ENCODE assay signal across 22 cellular contexts in genomic region chr18:74488354-74488753, GRCh38. TPM values are rescaled to one million over a fixed set of nuclear protein-coding genes. Genes with fewer than 3 reads are reported as not detected.
DNase-seq lines count a peak whose midpoint lies in the region; ATAC-seq and TF ChIP-seq lines count a peak whose summit lies in the region.
"Had no signal": no experiment of that assay in that cellular context is flagged by ENCODE, and none has a peak within 500 bp of the region (broad histone marks: within the 10 kb centered on the region; RNA-seq: fewer than 3 reads in every experiment).

No MANE protein-coding gene starts in this region.

- H2BK15ac ChIP-seq in IMR-90 (ENCODE audit: low read depth, low read length) (no peak overlapping the region), neuronal stem cell (ENCODE audit: low read length) (no peak overlapping the region)

- dilution Hi-C loops in IMR-90 (cut with HindIII; ENCODE audit: low sequenced_read_pairs, unreplicated experiment), result no loop called here

- H3K4me3 ChIP-seq in IMR-90 (ENCODE audit: insufficient read depth, low read depth, low read length) (no peak overlapping the region), neuronal stem cell (ENCODE audit: low read length in 2 of 2) (no peak overlapping the region)

- TF ChIP-seq RAD21 in IMR-90 (IDR thresholded peaks at IDR 0.05; ENCODE audit: low read length), result no peak

- H3K23ac ChIP-seq in IMR-90 (ENCODE audit: low read depth, low read length) (no peak overlapping the region), neuronal stem cell (ENCODE audit: low read depth, low read length, poor library complexity) (no peak overlapping the region)

- CTCF ChIA-PET in activated naive CD4-positive, alpha-beta T cell treated with anti-CD3 and anti-CD28 coated beads, Interleukin-2, amount 10 ng/mL, durations not matched to agents 7 days and 5 days (lab: Charles Lee), result no interaction called here
- CTCF ChIA-PET in IMR-90 (lab: Yijun Ruan, JAX), result no interaction called here

- H3K36me3 ChIP-seq in IMR-90 (ENCODE audit: control insufficient read depth, insufficient read depth, low read length) (no peaks in the 10 kb centered on the region), neuronal stem cell (replicated peaks in 1 of 2; ENCODE audit: control insufficient read depth in 2 of 2, insufficient read depth in 2 of 2, low read length in 2 of 2) (no peaks in the 10 kb centered on the region)

- H3K9me3 Mint-ChIP-seq in activated naive CD4-positive, alpha-beta T cell treated with anti-CD3 and anti-CD28 coated beads, Interleukin-2, amount 10 ng/mL, durations not matched to agents 7 days and 5 days, result no peaks in the 10 kb centered on the region
- no peaks in the 10 kb centered on the region for H3K9me3 Mint-ChIP-seq in activated T-helper 2 cell treated with anti-CD3 and anti-CD28 coated beads, Interferon-gamma antibody, Interleukin-2, Interleukin-4, amounts not matched to agents 10 μg/mL and 5 μg/mL and 100 μg/mL, durations not matched to agents 14 hours and 24 hours and 36 hours
- H3K9me3 Mint-ChIP-seq: CD8-positive, alpha-beta memory T cell; IgD-negative memory B cell had no signal

- H4K20me1 ChIP-seq in IMR-90 (ENCODE audit: insufficient read depth, low read length), result no peaks in the 10 kb centered on the region

- no peaks in the 10 kb centered on the region for H3K9me1 ChIP-seq in IMR-90 (ENCODE audit: insufficient read depth, low read length)

- H3K9ac ChIP-seq in IMR-90 (ENCODE audit: low read depth, low read length) (no peak overlapping the region), neuronal stem cell (ENCODE audit: low read depth, low read length, poor library complexity) (no peak overlapping the region)

- H3K4me2 ChIP-seq in IMR-90 (ENCODE audit: low read depth, low read length) (no peak overlapping the region), neuronal stem cell (ENCODE audit: insufficient read depth, low read length, poor library complexity, severe bottlenecking) (no peak overlapping the region)

- H3K36me3 Mint-ChIP-seq in activated naive CD4-positive, alpha-beta T cell treated with anti-CD3 and anti-CD28 coated beads, Interleukin-2, amount 10 ng/mL, durations not matched to agents 7 days and 5 days, result no peaks in the 10 kb centered on the region
- no peaks in the 10 kb centered on the region for H3K36me3 Mint-ChIP-seq in activated T-helper 2 cell treated with anti-CD3 and anti-CD28 coated beads, Interferon-gamma antibody, Interleukin-2, Interleukin-4, amounts not matched to agents 10 μg/mL and 5 μg/mL and 100 μg/mL, durations not matched to agents 14 hours and 24 hours and 36 hours (ENCODE audit: low read depth)
- H3K36me3 Mint-ChIP-seq: CD4-positive, CD25-positive, alpha-beta regulatory T cell; CD8-positive, alpha-beta memory T cell; IgD-negative memory B cell had no signal

- H4K8ac ChIP-seq in IMR-90 (ENCODE audit: low read depth in 2 of 2, low read length in 2 of 2) (no peak overlapping the region), neuronal stem cell (ENCODE audit: low read depth, low read length) (no peak overlapping the region)

- ATAC-seq in IMR-90 (ENCODE audit: low read depth), result no peak
- ATAC-seq: HCT116 had no signal

- no peak overlapping the region for H4K91ac ChIP-seq in IMR-90 (ENCODE audit: insufficient read depth, low read depth, low read length)
- H4K91ac ChIP-seq in neuronal stem cell (ENCODE audit: low read depth, low read length, poor library complexity), result no peak overlapping the region

- no peak overlapping the region for H3K14ac ChIP-seq in IMR-90 (replicated peaks; ENCODE audit: low read depth, low read length)
- no peak overlapping the region for H3K14ac ChIP-seq in neuronal stem cell (ENCODE audit: low read length)

- in situ Hi-C loops in IMR-90 (cut with MboI; ENCODE audit: low sequenced_read_pairs), result no loop called here

- H3K9me3 ChIP-seq in IMR-90 (ENCODE audit: control insufficient read depth, insufficient read depth, low read length) (peaks cover 3% of the 10 kb centered on the region; the same call in 1 of the 2 replicates), neuronal stem cell (replicated peaks in 1 of 2; ENCODE audit: control insufficient read depth in 2 of 2, insufficient read depth in 1 of 2, low read depth in 1 of 2, low read length in 2 of 2) (peaks cover 0 to 6% of the 10 kb centered on the region in 2 donors)

- H2BK5ac ChIP-seq in IMR-90 (ENCODE audit: low read depth, low read length, poor library complexity, severe bottlenecking) (no peak overlapping the region), neuronal stem cell (ENCODE audit: low read length) (no peak overlapping the region)

- no CpG with 5 or more reads among the region's 8 CpGs for WGBS in IMR-90 (ENCODE audit: extremely low coverage in 2 of 2, insufficient read length in 1 of 2), 2 experiments
- WGBS in neuronal stem cell (ENCODE audit: extremely low coverage in 2 of 2, insufficient read length in 2 of 2, insufficient replicate concordance in 1 of 2), 2 donors, result no CpG with 5 or more reads among the region's 8 CpGs

- H2BK120ac ChIP-seq in IMR-90 (ENCODE audit: low read depth, low read length), result no peak overlapping the region
- H2BK120ac ChIP-seq in neuronal stem cell (ENCODE audit: low read depth, low read length), result no peak overlapping the region

- no peak overlapping the region for H3K4me3 Mint-ChIP-seq in activated naive CD4-positive, alpha-beta T cell treated with anti-CD3 and anti-CD28 coated beads, Interleukin-2, amount 10 ng/mL, durations not matched to agents 7 days and 5 days
- H3K4me3 Mint-ChIP-seq in activated T-helper 2 cell treated with anti-CD3 and anti-CD28 coated beads, Interferon-gamma antibody, Interleukin-2, Interleukin-4, amounts not matched to agents 10 μg/mL and 5 μg/mL and 100 μg/mL, durations not matched to agents 14 hours and 24 hours and 36 hours (ENCODE audit: low read depth), result no peak overlapping the region
- H3K4me3 Mint-ChIP-seq: CD4-positive, CD25-positive, alpha-beta regulatory T cell; CD8-positive, alpha-beta memory T cell; HFFc6; IgD-negative memory B cell had no signal

- no peak for TF ChIP-seq POLR2A in IMR-90 (IDR thresholded peaks at IDR 0.05; ENCODE audit: low read depth, low read length)

- H3K27ac ChIP-seq in IMR-90 (ENCODE audit: insufficient read depth, low read length), result no peak overlapping the region
- no peak overlapping the region for H3K27ac ChIP-seq in neuronal stem cell (replicated peaks; ENCODE audit: low read length)

- H3K27me3 ChIP-seq in IMR-90 (ENCODE audit: control insufficient read depth, insufficient read depth, low read length), result peaks cover 15% of the 10 kb centered on the region
- H3K27me3 ChIP-seq in neuronal stem cell (ENCODE audit: control insufficient read depth in 3 of 3, insufficient read depth in 3 of 3, low read depth in 1 of 3, low read length in 3 of 3), result peaks cover 0 to 11% (median 0%) of the 10 kb centered on the region in 3 experiments

- no peaks in the 10 kb centered on the region for H3K4me1 ChIP-seq in IMR-90 (ENCODE audit: control insufficient read depth, insufficient read depth, low read length)
- peaks cover 12 to 13% of the 10 kb centered on the region in 2 donors for H3K4me1 ChIP-seq in neuronal stem cell (ENCODE audit: control insufficient read depth in 2 of 2, insufficient read depth in 1 of 2, low read depth in 1 of 2, low read length in 2 of 2)

- intact Hi-C loops in IMR-90 (cut with micrococcal nuclease), result no loop called here
- intact Hi-C loops in activated T-helper 2 cell treated with anti-CD3 and anti-CD28 coated beads, Interferon-gamma antibody, Interleukin-2, Interleukin-4, amounts not matched to agents 10 μg/mL and 5 μg/mL and 100 μg/mL, durations not matched to agents 14 hours and 24 hours and 36 hours (cut with micrococcal nuclease), result no loop called here

- no peak overlapping the region for H3K56ac ChIP-seq in IMR-90 (ENCODE audit: extremely low read depth, insufficient read depth, low read length)

- no peak overlapping the region for H2AK9ac ChIP-seq in IMR-90 (replicated peaks; ENCODE audit: low read depth, low read length, poor library complexity)

- H2BK20ac ChIP-seq in IMR-90 (ENCODE audit: low read depth, low read length), result no peak overlapping the region

- no peak overlapping the region for H4K5ac ChIP-seq in IMR-90 (ENCODE audit: low read depth, low read length)

- peaks cover 17% of the 10 kb centered on the region for H3K4me1 Mint-ChIP-seq in activated naive CD4-positive, alpha-beta T cell treated with anti-CD3 and anti-CD28 coated beads, Interleukin-2, amount 10 ng/mL, durations not matched to agents 7 days and 5 days
- peaks cover 19% of the 10 kb centered on the region for H3K4me1 Mint-ChIP-seq in activated T-helper 2 cell treated with anti-CD3 and anti-CD28 coated beads, Interferon-gamma antibody, Interleukin-2, Interleukin-4, amounts not matched to agents 10 μg/mL and 5 μg/mL and 100 μg/mL, durations not matched to agents 14 hours and 24 hours and 36 hours (ENCODE audit: low read depth)

- POLR2A ChIA-PET in IMR-90 (lab: Charles Lee; ENCODE audit: unreplicated experiment), result no interaction called here

- BruUV-seq in IMR-90 (replicated peaks; lab: Mats Ljungman, UMichigan), result no TSS peak

- peaks cover 34% of the 10 kb centered on the region for H3K27me3 Mint-ChIP-seq in activated naive CD4-positive, alpha-beta T cell treated with anti-CD3 and anti-CD28 coated beads, Interleukin-2, amount 10 ng/mL, durations not matched to agents 7 days and 5 days
- H3K27me3 Mint-ChIP-seq in activated T-helper 2 cell treated with anti-CD3 and anti-CD28 coated beads, Interferon-gamma antibody, Interleukin-2, Interleukin-4, amounts not matched to agents 10 μg/mL and 5 μg/mL and 100 μg/mL, durations not matched to agents 14 hours and 24 hours and 36 hours (ENCODE audit: low read depth), result peaks cover 20% of the 10 kb centered on the region

- DNase-seq in activated naive CD4-positive, alpha-beta T cell treated with anti-CD3 and anti-CD28 coated beads, Interleukin-2, amount 10 ng/mL, durations not matched to agents 7 days and 5 days, result peak; percentile 1
- DNase-seq in activated naive CD4-positive, alpha-beta T cell treated with Interleukin-2 at 50 U/mL for 16 hours, result no peak
- DNase-seq in IMR-90 (no peak), neuronal stem cell (ENCODE audit: low spot score) (no peak), SHP77 treated with DMSO at 0.1 percent for 48 hours (lab: John Stamatoyannopoulos, UW) (no peak)
- DNase-seq in activated T-helper 2 cell treated with anti-CD3 and anti-CD28 coated beads, Interferon-gamma antibody, Interleukin-2, Interleukin-4, amounts not matched to agents 10 μg/mL and 5 μg/mL and 100 μg/mL, durations not matched to agents 14 hours and 24 hours and 36 hours (ENCODE audit: low spot score), result no peak
- DNase-seq in activated T-cell treated with anti-CD3 and anti-CD28 coated beads, Interleukin-2, amount 50 U/mL, for 48 hours, result no peak
- DNase-seq: 8988T; C1 segment of cervical spinal cord; CD4-positive, CD25-positive, alpha-beta regulatory T cell; CD8-positive, alpha-beta memory T cell; DMS 273 treated with DMSO at 0.1 percent for 48 hours; DMS79; GDM1; GOT3; H7; HFFc6 had no signal

- H2BK12ac ChIP-seq in neuronal stem cell (ENCODE audit: low read length), result no peak overlapping the region

- no peak for TF ChIP-seq CTCF in IMR-90 (conservative IDR thresholded peaks at IDR 0.05; ENCODE audit: low read depth, low read length)

- H3K79me1 ChIP-seq in IMR-90 (ENCODE audit: low read depth in 1 of 2, low read length in 2 of 2) (no peaks in the 10 kb centered on the region), neuronal stem cell (ENCODE audit: low read depth, low read length) (no peaks in the 10 kb centered on the region)

- H3K27ac Mint-ChIP-seq in activated naive CD4-positive, alpha-beta T cell treated with anti-CD3 and anti-CD28 coated beads, Interleukin-2, amount 10 ng/mL, durations not matched to agents 7 days and 5 days, result no peak overlapping the region
- no peak overlapping the region for H3K27ac Mint-ChIP-seq in activated T-helper 2 cell treated with anti-CD3 and anti-CD28 coated beads, Interferon-gamma antibody, Interleukin-2, Interleukin-4, amounts not matched to agents 10 μg/mL and 5 μg/mL and 100 μg/mL, durations not matched to agents 14 hours and 24 hours and 36 hours
- H3K27ac Mint-ChIP-seq: CD8-positive, alpha-beta memory T cell; HFFc6 had no signal

- H3K18ac ChIP-seq in IMR-90 (ENCODE audit: low read depth, low read length), result no peak overlapping the region
- H3K18ac ChIP-seq in neuronal stem cell (ENCODE audit: low read length), result no peak overlapping the region

- H2AFZ ChIP-seq in IMR-90 (replicated peaks; ENCODE audit: low read length, poor library complexity), result peak overlapping the region; percentile 35
- H2AFZ ChIP-seq in neuronal stem cell (ENCODE audit: low read length), result peak overlapping the region; percentile 39

- H3K4ac ChIP-seq in IMR-90 (ENCODE audit: low read depth, low read length) (no peak overlapping the region), neuronal stem cell (ENCODE audit: low read length) (no peak overlapping the region)

- H2AK5ac ChIP-seq in IMR-90 (ENCODE audit: low read depth, low read length), result no peak overlapping the region
- no peak overlapping the region for H2AK5ac ChIP-seq in neuronal stem cell (ENCODE audit: low read depth, low read length)

RNA-seq across cellular contexts. Expression of gene CNDP2, which starts 7.8 kb away (rescaled TPM):
- total RNA-seq in IMR-90 (2012; rRNA removed), result 52.0 and 52.2 TPM in 2 replicates
- 59.7 and 67.9 TPM in 2 replicates for polyA plus RNA-seq in IMR-90 (2012; rRNA removed)
- polyA plus RNA-seq in IMR-90 (2012; cell fraction: cytosol; rRNA removed), result 32.4 and 58.7 TPM in 2 replicates
- polyA plus RNA-seq in IMR-90 (2012; cell fraction: nucleus; rRNA removed; ENCODE audit: low replicate concordance), result 30.9 and 48.2 TPM in 2 replicates
- polyA plus RNA-seq in neuronal stem cell (2013, experiment 1 of 2), result 104 TPM
- 104 TPM for polyA plus RNA-seq in neuronal stem cell (2013, experiment 2 of 2)
- total RNA-seq in activated T-helper 2 cell treated with anti-CD3 and anti-CD28 coated beads, Interferon-gamma antibody, Interleukin-2, Interleukin-4, amounts not matched to agents 10 μg/mL and 5 μg/mL and 100 μg/mL, durations not matched to agents 14 hours and 24 hours and 36 hours, result 158 and 166 TPM in 2 replicates

RNA-seq across cellular contexts. Expression of gene DIPK1C, which starts 31.2 kb away (rescaled TPM):
- not detected in 2 replicates for total RNA-seq in IMR-90 (2012; rRNA removed)
- not detected in 2 replicates for polyA plus RNA-seq in IMR-90 (2012; rRNA removed)
- polyA plus RNA-seq in IMR-90 (2012; cell fraction: cytosol; rRNA removed), result not detected in 2 replicates
- polyA plus RNA-seq in IMR-90 (2012; cell fraction: nucleus; rRNA removed; ENCODE audit: low replicate concordance), result not detected in 2 replicates
- 15.9 TPM for polyA plus RNA-seq in neuronal stem cell (2013, experiment 1 of 2)
- polyA plus RNA-seq in neuronal stem cell (2013, experiment 2 of 2), result 15.6 TPM
- not detected in 2 replicates for total RNA-seq in activated T-helper 2 cell treated with anti-CD3 and anti-CD28 coated beads, Interferon-gamma antibody, Interleukin-2, Interleukin-4, amounts not matched to agents 10 μg/mL and 5 μg/mL and 100 μg/mL, durations not matched to agents 14 hours and 24 hours and 36 hours
- total RNA-seq: A673; CD4-positive, CD25-positive, alpha-beta regulatory T cell; CD8-positive, alpha-beta memory T cell; Daoy; H7; HFFc6 had no signal
- polyA plus RNA-seq: AG04450; CD4-positive, CD25-positive, alpha-beta regulatory T cell; CD8-positive, alpha-beta memory T cell; IgD-negative memory B cell had no signal

RNA-seq across cellular contexts. Expression of gene CNDP1, which starts 45.9 kb away (rescaled TPM):
- not detected in 2 replicates for total RNA-seq in IMR-90 (2012; rRNA removed)
- not detected in 2 replicates for polyA plus RNA-seq in IMR-90 (2012; rRNA removed)
- not detected in 2 replicates for polyA plus RNA-seq in IMR-90 (2012; cell fraction: cytosol; rRNA removed)
- 0.06 and 0.13 TPM in 2 replicates for polyA plus RNA-seq in IMR-90 (2012; cell fraction: nucleus; rRNA removed; ENCODE audit: low replicate concordance)
- 0.15 TPM for polyA plus RNA-seq in neuronal stem cell (2013, experiment 1 of 2)
- 0.25 TPM for polyA plus RNA-seq in neuronal stem cell (2013, experiment 2 of 2)
- total RNA-seq in activated T-helper 2 cell treated with anti-CD3 and anti-CD28 coated beads, Interferon-gamma antibody, Interleukin-2, Interleukin-4, amounts not matched to agents 10 μg/mL and 5 μg/mL and 100 μg/mL, durations not matched to agents 14 hours and 24 hours and 36 hours, result 0.09 TPM in 2 replicates
- total RNA-seq: A673, Daoy, H7, HFFc6 had no signal
- polyA plus RNA-seq: AG04450; CD4-positive, CD25-positive, alpha-beta regulatory T cell; CD8-positive, alpha-beta memory T cell; IgD-negative memory B cell had no signal
